25 cellular contexts compared by ENCODE assay signal in the genomic region with DNA sequence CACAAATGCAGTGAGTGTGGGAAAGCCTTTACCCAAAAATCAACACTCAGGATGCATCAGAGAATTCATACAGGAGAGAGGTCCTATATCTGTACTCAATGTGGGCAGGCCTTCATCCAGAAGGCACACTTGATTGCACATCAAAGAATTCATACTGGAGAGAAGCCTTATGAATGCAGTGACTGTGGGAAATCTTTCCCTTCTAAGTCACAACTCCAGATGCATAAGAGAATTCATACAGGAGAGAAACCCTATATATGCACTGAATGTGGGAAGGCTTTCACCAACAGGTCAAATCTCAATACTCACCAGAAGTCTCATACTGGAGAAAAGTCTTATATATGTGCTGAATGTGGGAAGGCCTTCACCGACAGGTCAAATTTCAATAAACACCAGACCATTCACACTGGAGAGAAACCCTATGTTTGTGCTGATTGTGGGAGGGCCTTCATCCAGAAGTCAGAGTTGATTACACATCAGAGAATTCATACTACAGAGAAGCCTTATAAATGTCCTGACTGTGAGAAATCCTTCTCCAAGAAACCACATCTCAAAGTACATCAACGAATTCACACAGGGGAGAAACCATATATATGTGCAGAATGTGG.
"Had no signal": no experiment of that assay in that cellular context is flagged by ENCODE, and none has a peak within 500 bp of the region (broad histone marks: within the 10 kb centered on the region; RNA-seq: fewer than 3 reads in every experiment).

No MANE protein-coding gene starts in this region.

- FAIRE-seq: islet of Langerhans, kidney had no signal

- ATAC-seq: left colon; left lung; natural killer cell; right lobe of liver; stimulated activated naive B cell treated with anti-CD40 and anti-IgM and Interleukin-4, amounts not matched to agents 10 μg/mL and 1 μg/mL and 100 μg/mL, for 72 hours; stimulated activated naive CD8-positive, alpha-beta T cell treated with anti-CD3 and anti-CD28 coated beads, Interleukin-15, Interleukin-2, amounts not matched to agents 100 U/mL and 50 U/mL, for 24 hours had no signal

- H3K27me3 ChIP-seq: left lung, ovary, right atrium auricular region, right lobe of liver, stomach, testis, thyroid gland, transverse colon, upper lobe of left lung had no signal

- H3K4me3 ChIP-seq: left lung, lung, ovary, right atrium auricular region, right lobe of liver, skin epidermis, stomach, testis, thyroid gland, transverse colon, upper lobe of left lung had no signal

- H3K4me1 ChIP-seq: left lung, right atrium auricular region, right lobe of liver, stomach, testis, thyroid gland, transverse colon, upper lobe of left lung had no signal

- H3K9me3 ChIP-seq: testis, thyroid gland had no signal

- H3K27ac ChIP-seq: left lung, ovary, right atrium auricular region, right lobe of liver, skin epidermis, stomach, testis, thyroid gland, transverse colon, upper lobe of left lung had no signal

- H3K36me3 ChIP-seq: ovary had no signal

- DNase-seq: hypothalamus; immature natural killer cell; kidney; left colon; left lung; mesendoderm; naive B cell; natural killer cell; ovary; right lobe of liver; stimulated activated CD4-positive, alpha-beta T cell treated with anti-CD3 and anti-CD28 coated beads, Interleukin-12 subunit alpha, Interleukin-12 subunit beta, amount 100 ng/mL, for 4 hours; stimulated activated CD4-positive, alpha-beta T cell treated with anti-CD3 and anti-CD28 coated beads, Interleukin-15, amount 100 ng/mL, for 24 hours; stimulated activated CD4-positive, alpha-beta T cell treated with anti-CD3 and anti-CD28 coated beads, Interleukin-2, amount 100 ng/mL, for 24 hours; stimulated activated CD4-positive, alpha-beta T cell treated with anti-CD3 and anti-CD28 coated beads, Interleukin-4, amount 100 ng/mL, for 1 hour; stimulated activated naive B cell treated with anti-CD40 and anti-IgM and Interleukin-4, amounts not matched to agents 10 μg/mL and 1 μg/mL and 100 μg/mL, for 72 hours; stimulated activated naive CD8-positive, alpha-beta T cell treated with anti-CD3 and anti-CD28 coated beads, Interleukin-15, Interleukin-2, amounts not matched to agents 100 U/mL and 50 U/mL, for 24 hours; stomach; testis; thyroid gland; transverse colon; upper lobe of left lung had no signal
